ENCODE assay signal across 17 cellular contexts in genomic region chr10:48573045-48573444, GRCh38. TPM values are rescaled to one million over a fixed set of nuclear protein-coding genes. Genes with fewer than 3 reads are reported as not detected.
A peak's percentile ranks its signal among the peaks of the same experiment; 100 is the strongest.
DNase-seq lines count a peak whose midpoint lies in the region; ATAC-seq, FAIRE-seq and TF ChIP-seq lines count a peak whose summit lies in the region.
"Had no signal": no experiment of that assay in that cellular context is flagged by ENCODE, and none has a peak within 500 bp of the region (broad histone marks: within the 10 kb centered on the region; RNA-seq: fewer than 3 reads in every experiment).

No MANE protein-coding gene starts in this region.

- H3K4me2 ChIP-seq in GM12878 (ENCODE audit: control insufficient read depth, insufficient read depth) = peak overlapping the region; percentile 5; the same call in 1 of the 2 replicates
- no peak overlapping the region for H3K4me2 ChIP-seq in osteoblast (ENCODE audit: insufficient read depth, low read length)
- H3K4me2 ChIP-seq in mesendoderm (ENCODE audit: low read length) = no peak overlapping the region

- no peaks in the 10 kb centered on the region for H3K9me3 ChIP-seq in GM12878 (replicated peaks; ENCODE audit: control insufficient read depth, insufficient read depth, low read length)
- H3K9me3 ChIP-seq in osteoblast (ENCODE audit: low read depth, low read length) = no peaks in the 10 kb centered on the region
- H3K9me3 ChIP-seq in HAP-1 = no peaks in the 10 kb centered on the region
- H3K9me3 ChIP-seq: BE2C had no signal

- H4K20me1 ChIP-seq in GM12878 (ENCODE audit: control insufficient read depth, insufficient read depth) (no peaks in the 10 kb centered on the region), osteoblast (ENCODE audit: insufficient read depth, low read length) (peaks cover 27% of the 10 kb centered on the region)

- no peak overlapping the region for H4K8ac ChIP-seq in mesendoderm (ENCODE audit: low read depth, low read length)

- no peaks in the 10 kb centered on the region for H3K79me1 ChIP-seq in mesendoderm (ENCODE audit: low read length)

- POLR2A ChIA-PET in GM12878 (lab: Charles Lee) = interaction anchor here (1.5 kb wide), 1 partner anchor 38 kb away, joined by 7 read pairs; no protein-coding TSS in a partner anchor

- no peak overlapping the region for H2AFZ ChIP-seq in GM12878 (ENCODE audit: control insufficient read depth, low read depth, low read length)
- no peak overlapping the region for H2AFZ ChIP-seq in osteoblast (ENCODE audit: low read length)

- no peaks in the 10 kb centered on the region for H3K36me3 ChIP-seq in GM12878 (ENCODE audit: control insufficient read depth in 2 of 2, insufficient read depth in 2 of 2, low read length in 1 of 2)
- peaks cover 31% of the 10 kb centered on the region for H3K36me3 ChIP-seq in osteoblast (ENCODE audit: insufficient read depth, low read length)
- no peaks in the 10 kb centered on the region for H3K36me3 ChIP-seq in mesendoderm (ENCODE audit: control insufficient read depth, insufficient read depth, low read length)
- H3K36me3 ChIP-seq in HAP-1 (replicated peaks) = no peaks in the 10 kb centered on the region
- H3K36me3 ChIP-seq: BE2C had no signal

- no peak overlapping the region for H3K4me3 Mint-ChIP-seq in activated naive CD8-positive, alpha-beta T cell treated with anti-CD3 and anti-CD28 coated beads for 36 hours
- H3K4me3 Mint-ChIP-seq: CD4-positive, alpha-beta memory T cell; H9 had no signal

- H2BK5ac ChIP-seq in mesendoderm (ENCODE audit: low read length) = no peak overlapping the region

- H3K36me3 Mint-ChIP-seq in activated naive CD8-positive, alpha-beta T cell treated with anti-CD3 and anti-CD28 coated beads for 36 hours = no peaks in the 10 kb centered on the region
- H3K36me3 Mint-ChIP-seq: CD4-positive, alpha-beta memory T cell had no signal

- WGBS in GM12878 (ENCODE audit: insufficient coverage, insufficient replicate concordance, low lambda C conversion rate, missing lambda C conversion rate) = 57% methylated on average over 5 of the region's 5 CpGs
- WGBS in mesendoderm (ENCODE audit: extremely low coverage, insufficient coverage, low lambda C conversion rate) = no CpG with 5 or more reads among the region's 5 CpGs

- CTCF ChIA-PET in GM12878 (lab: Yijun Ruan, JAX) = interaction anchor here (1.4 to 2.9 kb wide), 4 partner anchors 21 to 83 kb away, joined by 4 to 29 read pairs (median 17); no protein-coding TSS in a partner anchor

- H3K56ac ChIP-seq in mesendoderm (ENCODE audit: low read length) = no peak overlapping the region

- FAIRE-seq in GM12878 (lab: Jason Lieb, UNC) = no peak
- FAIRE-seq: A204.1 had no signal

- H3K27ac Mint-ChIP-seq in activated naive CD8-positive, alpha-beta T cell treated with anti-CD3 and anti-CD28 coated beads for 36 hours = no peak overlapping the region
- H3K27ac Mint-ChIP-seq: CD4-positive, alpha-beta memory T cell; H9 had no signal

- intact Hi-C loops in GM12878 (cut with micrococcal nuclease; ENCODE audit: unreplicated experiment) = no loop called here

- no peak overlapping the region for H3K4ac ChIP-seq in mesendoderm (ENCODE audit: low read depth, low read length)

- no peak overlapping the region for H4K5ac ChIP-seq in mesendoderm (ENCODE audit: low read length)

- H3K4me3 ChIP-seq in GM12878 (no peak overlapping the region), osteoblast (ENCODE audit: insufficient read depth, low read length) (no peak overlapping the region), mesendoderm (ENCODE audit: low read length) (no peak overlapping the region), HAP-1 (no peak overlapping the region)

- no peak for TF ChIP-seq POLR2A in GM12878 (IDR thresholded peaks at IDR 0.05; ENCODE audit: low read depth, low read length)

- SMC1A ChIA-PET in GM12878 (lab: Charles Lee; ENCODE audit: uncharacterized antibody, unreplicated experiment) = interaction anchor here (0.9 to 5.6 kb wide), 9 partner anchors 13 to 229 kb away, joined by 3 to 25 read pairs (median 4); no protein-coding TSS in a partner anchor

- DNase-seq in GM12878 (ENCODE audit: low read depth, low spot score) (no peak), osteoblast (ENCODE audit: insufficient read length, low spot score, missing footprints) (no peak), mesendoderm (no peak), HAP-1 (ENCODE audit: low spot score in 2 of 2) (no peak), NK-92 (lab: John Stamatoyannopoulos, UW; ENCODE audit: unreplicated experiment) (no peak)
- no peak for DNase-seq in activated naive CD8-positive, alpha-beta T cell treated with anti-CD3 and anti-CD28 coated beads for 36 hours
- DNase-seq: BE2C; CD4-positive, alpha-beta memory T cell; DMS79; GOT3; H9; KG1 had no signal

- H3K23ac ChIP-seq in mesendoderm (ENCODE audit: low read length) = no peak overlapping the region

- H2AK5ac ChIP-seq in mesendoderm (ENCODE audit: low read length) = no peak overlapping the region

- no peak for TF ChIP-seq RAD21 in GM12878 (IDR thresholded peaks at IDR 0.05; ENCODE audit: insufficient read depth, low read depth, low read length)

- no peaks in the 10 kb centered on the region for H3K27me3 Mint-ChIP-seq in activated naive CD8-positive, alpha-beta T cell treated with anti-CD3 and anti-CD28 coated beads for 36 hours
- H3K27me3 Mint-ChIP-seq: IgD-negative memory B cell had no signal

- in situ Hi-C loops in GM12878 (cut with MboI) (no loop called here), HAP-1 (cut with MboI; ENCODE audit: low sequenced_read_pairs) (no loop called here)

- H3K4me1 ChIP-seq in GM12878 (ENCODE audit: control insufficient read depth, insufficient read depth, low read length) (peaks cover 31% of the 10 kb centered on the region), osteoblast (ENCODE audit: insufficient read depth, low read length) (peaks cover 10% of the 10 kb centered on the region), mesendoderm (ENCODE audit: control insufficient read depth, low read depth, low read length) (no peaks in the 10 kb centered on the region), HAP-1 (no peaks in the 10 kb centered on the region)
- H3K4me1 ChIP-seq: BE2C had no signal

- RAD21 ChIA-PET in GM12878 (lab: Charles Lee; ENCODE audit: unreplicated experiment) = interaction anchor here (1.3 to 1.8 kb wide), 4 partner anchors 33 to 83 kb away, joined by 3 to 14 read pairs (median 6); no protein-coding TSS in a partner anchor

- H3K27me3 ChIP-seq in GM12878 (replicated peaks in 1 of 2; ENCODE audit: control insufficient read depth in 2 of 2, insufficient read depth in 2 of 2, low read length in 1 of 2) (no peaks in the 10 kb centered on the region), osteoblast (ENCODE audit: insufficient read depth, low read length) (no peaks in the 10 kb centered on the region), mesendoderm (ENCODE audit: insufficient read depth, low read length, poor library complexity) (no peaks in the 10 kb centered on the region), HAP-1 (ENCODE audit: low read depth) (no peaks in the 10 kb centered on the region)
- H3K27me3 ChIP-seq: BE2C had no signal

- H3K79me2 ChIP-seq in GM12878 (ENCODE audit: control insufficient read depth, insufficient read depth, low read length) (no peaks in the 10 kb centered on the region), osteoblast (ENCODE audit: insufficient read depth, low read length) (peaks cover 96% of the 10 kb centered on the region), mesendoderm (ENCODE audit: control insufficient read depth, insufficient read depth, low read length) (no peaks in the 10 kb centered on the region)

- H2BK120ac ChIP-seq in mesendoderm (ENCODE audit: low read depth, low read length) = no peak overlapping the region

- TF ChIP-seq CTCF in GM12878 (IDR thresholded peaks at IDR 0.05 in 2 of 3, conservative IDR thresholded peaks at IDR 0.05 in 1 of 3; ENCODE audit: control insufficient read depth in 2 of 3, extremely low read depth in 1 of 3, insufficient read depth in 1 of 3, low read depth in 3 of 3, low read length in 3 of 3) (no peak), osteoblast (IDR thresholded peaks at IDR 0.05; ENCODE audit: extremely low read depth, low read depth, low read length) (no peak)

- H3K9ac ChIP-seq in GM12878 (ENCODE audit: control insufficient read depth, insufficient read depth, low read length) (no peak overlapping the region), mesendoderm (ENCODE audit: low read length) (no peak overlapping the region)

- H2BK15ac ChIP-seq in mesendoderm (replicated peaks; ENCODE audit: low read depth) = no peak overlapping the region

- no peak for TF ChIP-seq EP300 in GM12878 (IDR thresholded peaks at IDR 0.05; ENCODE audit: borderline replicate concordance in 1 of 2, control insufficient read depth in 1 of 2, low read depth in 2 of 2, low read length in 2 of 2)

- ATAC-seq in GM18907 (IDR thresholded peaks at IDR 0.05; ENCODE audit: unreplicated experiment) = peak; percentile 58
- ATAC-seq in HG02981 (IDR thresholded peaks at IDR 0.05; ENCODE audit: unreplicated experiment) = peak; percentile 48
- ATAC-seq in GM12878 = peak; percentile 65

- no peak overlapping the region for H3K27ac ChIP-seq in GM12878 (ENCODE audit: control insufficient read depth, insufficient read depth)
- peak overlapping the region; percentile 26 for H3K27ac ChIP-seq in osteoblast (ENCODE audit: low read depth, low read length)
- H3K27ac ChIP-seq in mesendoderm (ENCODE audit: low read depth, low read length) = no peak overlapping the region
- H3K27ac ChIP-seq: C4-2B had no signal

- H3K4me1 Mint-ChIP-seq in activated naive CD8-positive, alpha-beta T cell treated with anti-CD3 and anti-CD28 coated beads for 36 hours = no peaks in the 10 kb centered on the region
- H3K4me1 Mint-ChIP-seq: CD4-positive, alpha-beta memory T cell had no signal

- no peaks in the 10 kb centered on the region for H3K9me3 Mint-ChIP-seq in activated naive CD8-positive, alpha-beta T cell treated with anti-CD3 and anti-CD28 coated beads for 36 hours
- H3K9me3 Mint-ChIP-seq: CD4-positive, alpha-beta memory T cell; H9; IgD-negative memory B cell had no signal

- H3K18ac ChIP-seq in mesendoderm (ENCODE audit: low read length) = no peak overlapping the region

- no TSS peak for BruUV-seq in GM12878 (replicated peaks; lab: Mats Ljungman, UMichigan)

RNA-seq across cellular contexts. Expression of gene ARHGAP22, which starts 31.8 kb away (rescaled TPM):
- 17.6 and 21.3 TPM in 2 replicates for total RNA-seq in GM12878 (2013; cell fraction: nucleolus; rRNA removed)
- total RNA-seq in GM12878 (2014; rRNA removed) (not detected in 2 replicates), GM12878 (2014; rRNA removed; fragmentation: Illumina TruSeq; extraction: Trizol) (not detected in 2 replicates), GM12878 (2021) (0.18 and 0.45 TPM in 2 replicates), osteoblast (45.6 and 50.1 TPM in 2 replicates)
- polyA plus RNA-seq in GM12878 (2011; ENCODE audit: low read depth) = not detected
- polyA plus RNA-seq in GM12878 (2011; rRNA removed) (0.61 and 1.0 TPM in 2 replicates), GM12878 (2014; fragmentation: Illumina TruSeq; extraction: Trizol) (not detected in 2 replicates), GM12878 (2014; fragmentation: Nextera tagmentation; extraction: Ambion mirVana) (under 1 TPM in 1 of 2 experiments, not detected in 1; 0.07 TPM), GM12878 (2014; rRNA removed) (0.08 TPM in 1 of 2 replicates, not detected in the other), GM12878 (2016; fragmentation: Nextera tagmentation; extraction: Ambion mirVana) (under 1 TPM in 1 of 2 experiments, not detected in 1; 0.56 TPM)
- 0.36 and 0.82 TPM in 2 replicates for polyA plus RNA-seq in GM12878 (2011; cell fraction: cytosol; rRNA removed)
- 2.2 and 2.9 TPM in 2 replicates for polyA plus RNA-seq in GM12878 (2011; cell fraction: nucleus; rRNA removed)
- 0.73 and 0.76 TPM in 2 replicates for polyA plus RNA-seq in GM12878 (2012)
- polyA minus RNA-seq in GM12878 (2011; rRNA and poly(A)+ RNA removed) = 0.73 and 0.88 TPM in 2 replicates
- polyA minus RNA-seq in GM12878 (2011; cell fraction: cytosol; rRNA and poly(A)+ RNA removed) = not detected in 2 replicates
- 2.8 and 3.5 TPM in 2 replicates for polyA minus RNA-seq in GM12878 (2011; cell fraction: nucleus; rRNA and poly(A)+ RNA removed)
- polyA plus RNA-seq in mesendoderm (2013, experiment 1 of 2) = 3.6 TPM
- 3.5 TPM for polyA plus RNA-seq in mesendoderm (2013, experiment 2 of 2)
- not detected for total RNA-seq in activated naive CD8-positive, alpha-beta T cell treated with anti-CD3 and anti-CD28 coated beads for 36 hours
- polyA plus RNA-seq: CD4-positive, alpha-beta memory T cell had no signal
